8 cellular contexts compared by ENCODE assay signal in the genomic region with DNA sequence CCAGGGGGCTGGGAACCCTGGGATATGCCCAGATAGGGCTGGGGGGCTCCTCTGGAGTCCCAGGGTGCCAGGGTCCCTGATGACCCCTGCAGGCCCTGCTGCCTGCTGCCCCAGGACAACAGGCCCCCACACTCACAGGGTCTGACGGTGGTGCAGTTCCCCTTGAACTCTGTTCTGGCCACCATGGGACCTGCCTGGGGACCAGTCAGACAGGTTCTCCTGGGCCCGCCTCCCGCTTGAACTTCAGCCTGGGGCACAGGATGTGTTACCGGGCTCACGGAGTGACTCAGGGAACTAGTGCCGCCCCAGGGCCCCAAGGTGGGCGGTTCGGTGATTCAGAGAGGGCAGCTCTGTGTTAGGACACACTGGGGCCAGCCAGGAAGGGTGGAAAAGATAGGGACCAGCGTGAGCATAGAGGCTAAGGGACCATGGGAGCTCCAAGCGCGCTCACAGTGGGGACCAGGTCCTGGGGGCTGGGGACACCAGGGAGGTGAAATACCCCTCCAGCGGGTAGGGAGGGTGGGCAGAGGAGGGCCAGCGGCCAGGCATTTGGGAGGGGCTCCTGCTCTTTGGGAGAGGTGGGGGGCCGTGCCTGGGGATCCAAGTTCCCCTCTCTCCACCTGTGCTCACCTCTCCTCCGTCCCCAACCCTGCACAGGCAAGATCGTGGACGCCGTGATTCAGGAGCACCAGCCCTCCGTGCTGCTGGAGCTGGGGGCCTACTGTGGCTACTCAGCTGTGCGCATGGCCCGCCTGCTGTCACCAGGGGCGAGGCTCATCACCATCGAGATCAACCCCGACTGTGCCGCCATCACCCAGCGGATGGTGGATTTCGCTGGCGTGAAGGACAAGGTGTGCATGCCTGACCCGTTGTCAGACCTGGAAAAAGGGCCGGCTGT. TPM values are rescaled to one million over a fixed set of nuclear protein-coding genes. Genes with fewer than 3 reads are reported as not detected.
A peak's percentile ranks its signal among the peaks of the same experiment; 100 is the strongest.
DNase-seq lines count a peak whose midpoint lies in the region; ATAC-seq and TF ChIP-seq lines count a peak whose summit lies in the region.

No MANE protein-coding gene starts in this region.

- WGBS in lung, 2 donors: 75 to 83% methylated on average over 24 to 30 of the region's 30 CpGs

- peak; percentile 30; the same call in 1 of the 2 replicates for TF ChIP-seq RAD21 in HCT116 (IDR thresholded peaks at IDR 0.05; ENCODE audit: low read depth)

- H3K9me3 ChIP-seq in HCT116 (ENCODE audit: control insufficient read depth in 1 of 2, insufficient read depth in 1 of 2, low read depth in 1 of 2, low read length in 2 of 2) (no peaks in the 10 kb centered on the region), lung (ENCODE audit: control insufficient read depth in 2 of 2, insufficient read depth in 1 of 2, low read length in 1 of 2) (no peaks in the 10 kb centered on the region)

- H3K9me2 ChIP-seq in HCT116 (ENCODE audit: insufficient read depth): no peaks in the 10 kb centered on the region

- POLR2A ChIA-PET in HCT116 (lab: Charles Lee): interaction anchor here (0.7 to 1.3 kb wide), 5 partner anchors 7 to 188 kb away, joined by 3 to 5 read pairs (median 3); no protein-coding TSS in a partner anchor

- DNase-seq in AG08396 (ENCODE audit: low spot score) (peak; percentile 66), HCT116 (ENCODE audit: low read depth, low spot score) (peak; percentile 86), astrocyte of the hippocampus (ENCODE audit: low read depth, low spot score) (peak; percentile 53), lung (ENCODE audit: low spot score) (peak; percentile 89), T-helper 1 cell (no peak), omental fat pad (ENCODE audit: low spot score) (no peak)

- no TSS peak for BruUV-seq in HCT116 (replicated peaks; lab: Mats Ljungman, UMichigan)

- TF ChIP-seq CTCF in HCT116 (IDR thresholded peaks at IDR 0.05 in 2 of 3, conservative IDR thresholded peaks at IDR 0.05 in 1 of 3; ENCODE audit: borderline replicate concordance in 1 of 3, insufficient read depth in 1 of 3, low read depth in 2 of 3, low read length in 2 of 3) (no peak), lung (IDR thresholded peaks at IDR 0.05; ENCODE audit: control extremely low read depth, extremely low read depth) (no peak), omental fat pad (IDR thresholded peaks at IDR 0.05) (no peak)

- TF ChIP-seq POLR2A in HCT116 (IDR thresholded peaks at IDR 0.05; ENCODE audit: borderline replicate concordance, extremely low read depth, insufficient read depth, insufficient read length): no peak

- H3K27ac ChIP-seq in HCT116 (ENCODE audit: low read depth, low read length): peak overlapping the region; percentile 99
- H3K27ac ChIP-seq in lung (ENCODE audit: low read depth in 1 of 2, low read length in 1 of 2): peak overlapping the region in 1 of 2 donors; percentile 41

- RAD21 ChIA-PET in HCT116 (lab: Charles Lee; ENCODE audit: low non-redundant PET in 1 of 2, low total read pairs in 2 of 2, uncharacterized antibody in 2 of 2, unreplicated experiment in 2 of 2): interaction anchor here in 1 of 2 experiments (1.7 kb wide), 1 partner anchor 233 kb away, joined by 5 read pairs; no protein-coding TSS in a partner anchor

- intact Hi-C loops in HCT116 (cut with micrococcal nuclease): loop anchor here (10.0 kb wide), 1 partner anchor 152 kb away; the partner anchor contains the start of genes RANBP1 and TRMT2A

- CTCF ChIA-PET in HCT116 (lab: Charles Lee): interaction anchor here (0.6 to 2.0 kb wide), 7 partner anchors 9 to 966 kb away, joined by 3 to 15 read pairs (median 3); no protein-coding TSS in a partner anchor

- H3K27me3 ChIP-seq in HCT116 (ENCODE audit: insufficient read depth, low read length) (no peaks in the 10 kb centered on the region), lung (ENCODE audit: control insufficient read depth, insufficient read depth) (no peaks in the 10 kb centered on the region)

- peak overlapping the region; percentile 74 for H3K9ac ChIP-seq in HCT116 (ENCODE audit: low read length)

- H3K4me1 ChIP-seq in HCT116 (ENCODE audit: control insufficient read depth in 1 of 2, insufficient read depth in 2 of 2, low read length in 2 of 2): peaks cover 44 to 60% of the 10 kb centered on the region in 2 experiments
- peaks cover 0 to 7% of the 10 kb centered on the region in 2 donors for H3K4me1 ChIP-seq in lung (ENCODE audit: control insufficient read depth in 2 of 2, insufficient read depth in 2 of 2, low read length in 2 of 2)

- ATAC-seq in HCT116 (peak; percentile 83), lung (ENCODE audit: insufficient read depth, low FRiP score) (peak; percentile 58), GM18498 (IDR thresholded peaks at IDR 0.05; ENCODE audit: unreplicated experiment) (no peak), omental fat pad (ENCODE audit: low FRiP score) (no peak), HG03159 (IDR thresholded peaks at IDR 0.05; ENCODE audit: unreplicated experiment) (no peak)

- no peaks in the 10 kb centered on the region for H3K79me2 ChIP-seq in HCT116 (ENCODE audit: insufficient read depth, low read length)

- H3K4me3 ChIP-seq in HCT116 (replicated peaks in 1 of 2; ENCODE audit: low read depth in 1 of 2, low read length in 2 of 2) (peak overlapping the region; percentile 46 to 64), lung (no peak overlapping the region)

- peaks cover 4 to 15% of the 10 kb centered on the region in 2 experiments; a peak in 3 of 4 replicates for H3K36me3 ChIP-seq in HCT116 (ENCODE audit: control insufficient read depth in 1 of 2, insufficient read depth in 2 of 2, low read length in 2 of 2)
- peaks cover 0 to 28% of the 10 kb centered on the region in 2 donors for H3K36me3 ChIP-seq in lung (ENCODE audit: control insufficient read depth in 2 of 2, insufficient read depth in 2 of 2, low read length in 2 of 2)

- H3K4me2 ChIP-seq in HCT116 (ENCODE audit: low read length): peak overlapping the region; percentile 99

- H2AFZ ChIP-seq in HCT116 (ENCODE audit: low read depth, low read length, poor library complexity, severe bottlenecking): no peak overlapping the region

- no peaks in the 10 kb centered on the region for H4K20me1 ChIP-seq in HCT116 (ENCODE audit: insufficient read depth)

TF ChIP-seq in HCT116, 20 proteins besides CTCF, POLR2A, EP300 and RAD21 (continues in another document):
- TF ChIP-seq TCF7L2 (IDR thresholded peaks at IDR 0.05; ENCODE audit: borderline replicate concordance, extremely low read depth, insufficient read depth, insufficient read length) (peak; percentile 12), FOSL1 (IDR thresholded peaks at IDR 0.05; ENCODE audit: low read depth) (no peak; the same call in 1 of the 2 replicates), POLR2AphosphoS5 (IDR thresholded peaks at IDR 0.05; ENCODE audit: low read depth, low read length) (peak; percentile 57; the same call in 1 of the 2 replicates), EZH2phosphoT487 (IDR thresholded peaks at IDR 0.05; ENCODE audit: borderline replicate concordance) (no peak), CBX3 (IDR thresholded peaks at IDR 0.05; ENCODE audit: low read depth) (no peak; the same call in 1 of the 2 replicates), YY1 (IDR thresholded peaks at IDR 0.05; ENCODE audit: extremely low read depth, insufficient replicate concordance, low read depth, low read length) (peak; percentile 51), SP1 (IDR thresholded peaks at IDR 0.05; ENCODE audit: low read depth) (peak; percentile 96), ELF1 (IDR thresholded peaks at IDR 0.05; ENCODE audit: borderline replicate concordance, low read depth) (no peak), ZFX (IDR thresholded peaks at IDR 0.05) (no peak), REST (IDR thresholded peaks at IDR 0.05; ENCODE audit: low read depth) (no peak)

RNA-seq across cellular contexts. Expression of gene TXNRD2, which starts 21.5 kb away (rescaled TPM):
- total RNA-seq in HCT116 (2021; ENCODE audit: unreplicated experiment) (19.7 TPM), lung (10 to 100 TPM; 20.3 to 41.1 TPM), omental fat pad (10 to 100 TPM; 10.1 to 24.4 (median 15.1) TPM)
- polyA plus RNA-seq in HCT116 (2012): 13.2 and 14.8 TPM in 2 replicates
- polyA plus RNA-seq in lung: 10 to 100 TPM; 23.3 to 59.2 TPM

RNA-seq across cellular contexts. Expression of gene COMT, which starts 21.6 kb away (rescaled TPM):
- total RNA-seq in HCT116 (2021; ENCODE audit: unreplicated experiment) (109 TPM), lung (100 to 1,000 TPM; 147 to 218 TPM), omental fat pad (100 to 1,000 TPM; 166 to 214 (median 180) TPM)
- polyA plus RNA-seq in HCT116 (2012): 142 and 156 TPM in 2 replicates
- 100 to 1,000 TPM; 198 to 272 TPM for polyA plus RNA-seq in lung

RNA-seq across cellular contexts. Expression of gene ARVCF, which starts 53.5 kb away (rescaled TPM):
- total RNA-seq in HCT116 (2021; ENCODE audit: unreplicated experiment): 42.8 TPM
- 31.1 and 33.4 TPM in 2 replicates for polyA plus RNA-seq in HCT116 (2012)
- 10 to 100 TPM; 20.5 to 23.4 TPM for total RNA-seq in lung
- 10 to 100 TPM in 1 of 2 donors, 1 to 10 TPM in 1; 10.0 to 12.7 TPM for polyA plus RNA-seq in lung
- 10 to 100 TPM in 2 of 4 donors, 1 to 10 TPM in 2; 6.5 to 20.0 (median 9.3) TPM for total RNA-seq in omental fat pad

RNA-seq across cellular contexts. Expression of gene TANGO2, which starts 57.8 kb away (rescaled TPM):
- total RNA-seq in HCT116 (2021; ENCODE audit: unreplicated experiment) (17.0 TPM), lung (10 to 100 TPM; 20.7 to 48.8 TPM), omental fat pad (10 to 100 TPM; 35.3 to 48.4 (median 37.9) TPM)
- 14.7 and 15.6 TPM in 2 replicates for polyA plus RNA-seq in HCT116 (2012)
- polyA plus RNA-seq in lung: 10 to 100 TPM; 28.2 to 40.0 TPM

Comparison
In these comparisons a context has a peak if more than half of its experiments do, and no peak if none do; other contexts are left out.
1. DNase-seq: peak in AG08396 (single experiment), HCT116 (single experiment), astrocyte of the hippocampus (single experiment) and lung (single experiment); none in T-helper 1 cell (0 of 5) and omental fat pad (single experiment).
2. ATAC-seq: peak in HCT116 (single experiment) and lung (single experiment); none in GM18498 (single experiment), omental fat pad (single experiment) and HG03159 (single experiment).